ENCODE assay signal across 8 cellular contexts in the genomic region with DNA sequence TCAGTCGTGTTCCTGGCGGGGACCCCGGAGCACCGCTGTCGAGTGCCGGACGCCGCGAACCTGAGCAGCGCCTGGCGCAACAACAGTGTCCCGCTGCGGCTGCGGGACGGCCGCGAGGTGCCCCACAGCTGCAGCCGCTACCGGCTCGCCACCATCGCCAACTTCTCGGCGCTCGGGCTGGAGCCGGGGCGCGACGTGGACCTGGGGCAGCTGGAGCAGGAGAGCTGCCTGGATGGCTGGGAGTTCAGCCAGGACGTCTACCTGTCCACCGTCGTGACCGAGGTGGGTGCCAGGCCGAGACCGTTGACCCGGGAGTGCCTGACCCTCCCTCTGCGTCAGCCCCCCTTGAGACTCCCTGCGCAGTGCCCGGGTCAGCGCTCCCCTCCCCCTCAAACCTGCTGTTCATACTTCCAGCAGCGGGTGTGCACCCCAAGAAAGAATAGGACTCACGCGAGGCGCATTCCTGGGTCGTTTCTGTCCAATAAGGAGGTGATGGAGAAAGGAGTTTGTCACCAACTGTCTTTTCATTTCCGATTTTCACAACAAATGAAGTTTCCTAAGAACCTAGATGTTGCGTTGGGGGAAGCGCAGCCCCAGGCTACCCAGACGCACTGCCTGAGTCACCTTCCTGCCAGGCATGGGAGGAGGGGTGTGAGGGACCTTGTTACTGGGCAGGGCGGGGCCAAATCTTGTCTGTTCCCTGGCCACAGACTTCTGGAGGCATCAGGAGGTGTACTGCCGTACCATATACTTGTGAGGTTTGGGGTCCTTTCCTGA. TPM values are rescaled to one million over a fixed set of nuclear protein-coding genes. Genes with fewer than 3 reads are reported as not detected.
DNase-seq lines count a peak whose midpoint lies in the region; ATAC-seq and TF ChIP-seq lines count a peak whose summit lies in the region.

No MANE protein-coding gene starts in this region.

- no peak for TF ChIP-seq RAD21 in IMR-90 (IDR thresholded peaks at IDR 0.05; ENCODE audit: low read length)

- intact Hi-C loops in IMR-90 (cut with micrococcal nuclease) = loop anchor here (2.0 to 5.0 kb wide), 2 partner anchors 70 to 212 kb away; no protein-coding TSS in a partner anchor

- peak overlapping the region; percentile 67 for H3K14ac ChIP-seq in IMR-90 (replicated peaks; ENCODE audit: low read depth, low read length)

- TF ChIP-seq POLR2A in IMR-90 (IDR thresholded peaks at IDR 0.05; ENCODE audit: low read depth, low read length) = peak; percentile 25; the same call in 1 of the 2 replicates

- H2BK5ac ChIP-seq in IMR-90 (ENCODE audit: low read depth, low read length, poor library complexity, severe bottlenecking) = peak overlapping the region; percentile 86

- no peaks in the 10 kb centered on the region for H3K36me3 ChIP-seq in IMR-90 (ENCODE audit: control insufficient read depth, insufficient read depth, low read length)
- H3K36me3 ChIP-seq in WERI-Rb-1 = no peaks in the 10 kb centered on the region

- peak overlapping the region; percentile 95 for H2AFZ ChIP-seq in IMR-90 (replicated peaks; ENCODE audit: low read length, poor library complexity)

- H3K9me1 ChIP-seq in IMR-90 (ENCODE audit: insufficient read depth, low read length) = peaks cover 15% of the 10 kb centered on the region

- TF ChIP-seq CTCF in IMR-90 (conservative IDR thresholded peaks at IDR 0.05; ENCODE audit: low read depth, low read length) (no peak), WERI-Rb-1 (IDR thresholded peaks at IDR 0.05; ENCODE audit: low read depth, low read length) (no peak)

- H3K79me1 ChIP-seq in IMR-90 (ENCODE audit: low read depth in 1 of 2, low read length in 2 of 2) = peaks cover 18 to 50% of the 10 kb centered on the region in 2 experiments

- ATAC-seq in IMR-90 (ENCODE audit: low read depth) (peak; percentile 44), GM21390 (IDR thresholded peaks at IDR 0.05; ENCODE audit: unreplicated experiment) (no peak)

- H3K18ac ChIP-seq in IMR-90 (ENCODE audit: low read depth, low read length) = peak overlapping the region; percentile 12; the same call in 1 of the 2 replicates

- WGBS in IMR-90 (ENCODE audit: extremely low coverage in 2 of 2, insufficient read length in 1 of 2), 2 experiments = 1% methylated on average over 28 of the region's 50 CpGs; no CpG with 5 or more reads in 1 of the 2 experiments

- H4K5ac ChIP-seq in IMR-90 (ENCODE audit: low read depth, low read length) = no peak overlapping the region; the same call in 1 of the 2 replicates

- H4K91ac ChIP-seq in IMR-90 (ENCODE audit: insufficient read depth, low read depth, low read length) = peak overlapping the region; percentile 76

- H3K9ac ChIP-seq in IMR-90 (ENCODE audit: low read depth, low read length) = peak overlapping the region; percentile 56

- peak overlapping the region; percentile 93 for H3K23ac ChIP-seq in IMR-90 (ENCODE audit: low read depth, low read length)

- H2AK5ac ChIP-seq in IMR-90 (ENCODE audit: low read depth, low read length) = peak overlapping the region; percentile 89

- H3K4ac ChIP-seq in IMR-90 (ENCODE audit: low read depth, low read length) = peak overlapping the region; percentile 84

- BruUV-seq in IMR-90 (replicated peaks; lab: Mats Ljungman, UMichigan) = no TSS peak

- H3K56ac ChIP-seq in IMR-90 (ENCODE audit: extremely low read depth, insufficient read depth, low read length) = peak overlapping the region; percentile 22; the same call in 1 of the 2 replicates

- H2BK20ac ChIP-seq in IMR-90 (ENCODE audit: low read depth, low read length) = peak overlapping the region; percentile 16; the same call in 1 of the 2 replicates

- dilution Hi-C loops in IMR-90 (cut with HindIII; ENCODE audit: low sequenced_read_pairs, unreplicated experiment) = no loop called here

- peak overlapping the region; percentile 92 for H3K4me2 ChIP-seq in IMR-90 (ENCODE audit: low read depth, low read length)

- H4K20me1 ChIP-seq in IMR-90 (ENCODE audit: insufficient read depth, low read length) = no peaks in the 10 kb centered on the region

- POLR2A ChIA-PET in IMR-90 (lab: Charles Lee; ENCODE audit: unreplicated experiment) = no interaction called here

- H3K27ac ChIP-seq in IMR-90 (ENCODE audit: insufficient read depth, low read length) (peak overlapping the region; percentile 74), WERI-Rb-1 (no peak overlapping the region), caudate nucleus (ENCODE audit: low read depth, low read length) (peak overlapping the region; percentile 97), layer of hippocampus (ENCODE audit: low read depth, low read length) (peak overlapping the region; percentile 94)

- peak overlapping the region; percentile 74 for H3K4me3 ChIP-seq in IMR-90 (ENCODE audit: insufficient read depth, low read depth, low read length)
- H3K4me3 ChIP-seq in WERI-Rb-1 (ENCODE audit: low read depth, low read length) = peak overlapping the region; percentile 73

- H3K9me3 ChIP-seq in IMR-90 (ENCODE audit: control insufficient read depth, insufficient read depth, low read length) = no peaks in the 10 kb centered on the region
- H3K9me3 ChIP-seq in WERI-Rb-1 (ENCODE audit: severe bottlenecking) = no peaks in the 10 kb centered on the region

- peak overlapping the region; percentile 52; the same call in 2 of the 3 replicates for H2BK15ac ChIP-seq in IMR-90 (ENCODE audit: low read depth, low read length)

- peak overlapping the region; percentile 88 for H2AK9ac ChIP-seq in IMR-90 (replicated peaks; ENCODE audit: low read depth, low read length, poor library complexity)

- H3K27me3 ChIP-seq in IMR-90 (ENCODE audit: control insufficient read depth, insufficient read depth, low read length) (no peaks in the 10 kb centered on the region), WERI-Rb-1 (ENCODE audit: insufficient read depth, low read depth, severe bottlenecking) (peaks cover 2% of the 10 kb centered on the region), layer of hippocampus (ENCODE audit: control insufficient read depth, insufficient read depth, low read length) (no peaks in the 10 kb centered on the region)

- in situ Hi-C loops in IMR-90 (cut with MboI; ENCODE audit: low sequenced_read_pairs) = no loop called here

- CTCF ChIA-PET in IMR-90 (lab: Yijun Ruan, JAX) = interaction anchor here (0.9 kb wide), 1 partner anchor 34 kb away, joined by 3 read pairs; no protein-coding TSS in a partner anchor

- DNase-seq in NCI-H2171 treated with DMSO at 0.1 percent for 48 hours (lab: John Stamatoyannopoulos, UW) (peak; percentile 12), NCI-H2171 (lab: John Stamatoyannopoulos, UW) (no peak), IMR-90 (peak; percentile 79), WERI-Rb-1 (peak; percentile 35), caudate nucleus (lab: John Stamatoyannopoulos, UW) (peak in 4 of 61 donors; percentile 17 to 41 (median 24))
- peak; percentile 78 for DNase-seq in stimulated activated CD4-positive, alpha-beta T cell treated with anti-CD3 and anti-CD28 coated beads, Interleukin-4, amount 100 ng/mL, for 1 hour

- peaks cover 12% of the 10 kb centered on the region for H3K4me1 ChIP-seq in IMR-90 (ENCODE audit: control insufficient read depth, insufficient read depth, low read length)

- H4K8ac ChIP-seq in IMR-90 (ENCODE audit: low read depth in 2 of 2, low read length in 2 of 2) = peak overlapping the region; percentile 47 to 63; a peak in 3 of 4 replicates

- peak overlapping the region; percentile 67 for H2BK120ac ChIP-seq in IMR-90 (ENCODE audit: low read depth, low read length)

TF ChIP-seq in IMR-90, 13 proteins besides CTCF, POLR2A, EP300 and RAD21 (continues in another document):
- TF ChIP-seq USF2 (IDR thresholded peaks at IDR 0.05; ENCODE audit: low read depth, low read length) = no peak
- peak; percentile 92 for TF ChIP-seq BHLHE40 (IDR thresholded peaks at IDR 0.05; ENCODE audit: low read depth, low read length)
- no peak for TF ChIP-seq ELK1 (IDR thresholded peaks at IDR 0.05; ENCODE audit: borderline replicate concordance, low read depth, low read length)
- TF ChIP-seq CEBPB (IDR thresholded peaks at IDR 0.05; ENCODE audit: low read depth, low read length) = peak; percentile 77
- no peak for TF ChIP-seq RCOR1 (IDR thresholded peaks at IDR 0.05; ENCODE audit: insufficient replicate concordance, low read length)
- peak; percentile 24; the same call in 1 of the 2 replicates for TF ChIP-seq MXI1 (IDR thresholded peaks at IDR 0.05; ENCODE audit: borderline replicate concordance, low read depth, low read length)
- TF ChIP-seq FOS (IDR thresholded peaks at IDR 0.05; ENCODE audit: low read depth, low read length) = peak; percentile 87
- no peak for TF ChIP-seq MAFK (IDR thresholded peaks at IDR 0.05; ENCODE audit: low read depth, low read length)
- no peak for TF ChIP-seq SMC3 (IDR thresholded peaks at IDR 0.05; ENCODE audit: low read depth, low read length)
- peak; percentile 34; the same call in 1 of the 2 replicates for TF ChIP-seq NFE2L2 (IDR thresholded peaks at IDR 0.05; ENCODE audit: low read depth, low read length)
- no peak for TF ChIP-seq RFX5 (IDR thresholded peaks at IDR 0.05; ENCODE audit: low read depth, low read length)
- peak; percentile 64 for TF ChIP-seq MAZ (IDR thresholded peaks at IDR 0.05; ENCODE audit: borderline replicate concordance, low read depth, low read length)

RNA-seq across cellular contexts. Expression of gene SLC22A4, which starts 0.7 kb away (rescaled TPM):
- total RNA-seq in IMR-90 (2012; rRNA removed) = 2.8 and 3.2 TPM in 2 replicates
- polyA plus RNA-seq in IMR-90 (2012; rRNA removed) = 2.5 and 2.6 TPM in 2 replicates
- 1.2 and 2.1 TPM in 2 replicates for polyA plus RNA-seq in IMR-90 (2012; cell fraction: cytosol; rRNA removed)
- polyA plus RNA-seq in IMR-90 (2012; cell fraction: nucleus; rRNA removed; ENCODE audit: low replicate concordance) = 7.0 and 12.7 TPM in 2 replicates

RNA-seq across cellular contexts. Expression of gene PDLIM4, which starts 37.4 kb away (rescaled TPM):
- total RNA-seq in IMR-90 (2012; rRNA removed) = 61.1 and 97.5 TPM in 2 replicates
- 214 and 225 TPM in 2 replicates for polyA plus RNA-seq in IMR-90 (2012; rRNA removed)
- 62.0 and 132 TPM in 2 replicates for polyA plus RNA-seq in IMR-90 (2012; cell fraction: cytosol; rRNA removed)
- polyA plus RNA-seq in IMR-90 (2012; cell fraction: nucleus; rRNA removed; ENCODE audit: low replicate concordance) = 199 and 416 TPM in 2 replicates
